In the genomic region with DNA sequence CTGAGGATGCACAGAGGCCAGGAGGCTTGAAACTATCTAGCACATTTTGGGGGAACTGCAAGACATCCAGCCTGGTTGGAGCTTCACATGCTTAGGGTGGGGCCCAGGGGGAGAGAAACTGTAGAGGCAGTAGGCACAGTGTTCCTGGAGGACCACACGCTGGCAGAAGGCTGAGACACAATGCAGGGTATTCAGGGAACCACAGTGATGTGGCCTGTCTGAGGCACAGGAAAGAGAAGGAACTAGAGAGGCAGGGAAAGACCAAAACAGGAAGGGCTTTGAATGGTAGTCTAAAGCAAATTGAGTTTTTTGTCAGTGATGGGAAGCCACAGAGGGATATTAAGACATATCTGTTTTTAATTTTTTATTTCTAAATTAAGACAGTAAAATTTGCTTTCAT, we compare ENCODE assay signal across 20 cellular contexts.
"Had no signal": no experiment of that assay in that cellular context is flagged by ENCODE, and none has a peak within 500 bp of the region (broad histone marks: within the 10 kb centered on the region; RNA-seq: fewer than 3 reads in every experiment).

No MANE protein-coding gene starts in this region.

- H3K36me3 ChIP-seq: heart left ventricle, neural progenitor cell, pancreas, stomach, thoracic aorta had no signal

- H3K27me3 ChIP-seq: dorsolateral prefrontal cortex, heart left ventricle, neural progenitor cell, stomach had no signal

- H3K4me1 ChIP-seq: pancreas, stomach had no signal

- ATAC-seq: heart left ventricle; left lobe of liver; natural killer cell treated with Interleukin-12 subunit alpha and Interleukin-12 subunit beta and Interleukin-15 and Interleukin-18, amount 100 ng/mL, for 72 hours; pancreas; right cardiac atrium had no signal

- H3K4me2 ChIP-seq: neural progenitor cell had no signal

- H2AFZ ChIP-seq: neural progenitor cell had no signal

- H3K36me3 Mint-ChIP-seq: natural killer cell treated with Interleukin-12 subunit alpha and Interleukin-12 subunit beta and Interleukin-15 and Interleukin-18, amount 100 ng/mL, for 72 hours; neural progenitor cell had no signal

- H3K27ac Mint-ChIP-seq: mesothelial cell of epicardium; natural killer cell treated with Interleukin-12 subunit alpha and Interleukin-12 subunit beta and Interleukin-15 and Interleukin-18, amount 100 ng/mL, for 72 hours; neural progenitor cell; progenitor cell of endocrine pancreas had no signal

- DNase-seq: cortex of kidney; dorsolateral prefrontal cortex; effector CD8-positive, alpha-beta T cell; heart left ventricle; hippocampal formation; occipital lobe; pancreas; right cardiac atrium; small intestine; stimulated activated CD4-positive, alpha-beta T cell treated with anti-CD3 and anti-CD28 coated beads, Interleukin-12 subunit alpha, Interleukin-12 subunit beta, amount 100 ng/mL, for 4 hours; stimulated activated naive CD4-positive, alpha-beta T cell; stomach; substantia nigra; trophoblast cell had no signal

- H3K27ac ChIP-seq: dorsolateral prefrontal cortex, heart left ventricle, neural progenitor cell, pancreas, stomach, thoracic aorta had no signal

- H3K4me3 Mint-ChIP-seq: mesothelial cell of epicardium; natural killer cell treated with Interleukin-12 subunit alpha and Interleukin-12 subunit beta and Interleukin-15 and Interleukin-18, amount 100 ng/mL, for 72 hours; neural progenitor cell had no signal

- H3K4me3 ChIP-seq: dorsolateral prefrontal cortex, heart left ventricle, neural progenitor cell, pancreas, stomach, thoracic aorta had no signal

- H3K9me3 ChIP-seq: pancreas, stomach, thoracic aorta had no signal

- H3K9ac ChIP-seq: neural progenitor cell had no signal

- H3K27me3 Mint-ChIP-seq: natural killer cell treated with Interleukin-12 subunit alpha and Interleukin-12 subunit beta and Interleukin-15 and Interleukin-18, amount 100 ng/mL, for 72 hours; progenitor cell of endocrine pancreas had no signal
